In the genomic region with DNA sequence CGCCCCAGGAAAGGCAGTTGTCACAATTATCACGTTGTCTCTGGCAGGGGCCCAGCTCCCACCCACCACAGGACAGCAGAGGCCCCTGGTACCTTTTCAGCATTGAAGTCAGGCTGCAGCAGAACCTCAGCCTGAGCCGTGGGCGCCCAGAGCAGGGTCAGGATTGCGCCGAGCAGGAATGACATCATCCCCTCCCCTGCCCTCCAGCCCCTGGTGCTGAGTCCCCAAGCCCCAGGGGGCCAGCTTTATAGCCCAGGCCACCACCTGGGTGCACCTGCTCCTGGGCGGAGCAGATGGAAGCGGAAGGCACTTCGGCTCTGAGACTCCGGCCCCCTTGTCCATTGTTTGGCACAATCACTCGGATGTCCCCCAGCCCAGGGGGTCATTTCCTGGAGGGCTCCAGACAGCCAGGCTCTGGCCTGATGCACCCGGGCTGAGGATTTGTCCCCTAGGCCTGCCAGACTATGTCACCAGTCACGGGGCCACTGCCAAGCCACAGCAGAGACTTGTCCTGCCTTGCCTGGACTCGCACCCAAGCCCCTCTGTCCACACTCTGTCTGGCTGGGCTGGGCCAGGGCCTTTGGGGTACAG, we compare ENCODE assay signal across 18 cellular contexts. TPM values are rescaled to one million over a fixed set of nuclear protein-coding genes. Genes with fewer than 3 reads are reported as not detected.
A peak's percentile ranks its signal among the peaks of the same experiment; 100 is the strongest.
DNase-seq lines count a peak whose midpoint lies in the region; ATAC-seq, FAIRE-seq and TF ChIP-seq lines count a peak whose summit lies in the region.
"Had no signal": no experiment of that assay in that cellular context is flagged by ENCODE, and none has a peak within 500 bp of the region (broad histone marks: within the 10 kb centered on the region; RNA-seq: fewer than 3 reads in every experiment).

A gene with protein sequence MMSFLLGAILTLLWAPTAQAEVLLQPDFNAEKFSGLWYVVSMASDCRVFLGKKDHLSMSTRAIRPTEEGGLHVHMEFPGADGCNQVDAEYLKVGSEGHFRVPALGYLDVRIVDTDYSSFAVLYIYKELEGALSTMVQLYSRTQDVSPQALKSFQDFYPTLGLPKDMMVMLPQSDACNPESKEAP (minus strand): TSS at position 218 of the 591 bp plus-strand sequence. CDS start 30 bp downstream, at position 188.

- H2AFZ ChIP-seq in OCI-LY3 (ENCODE audit: low read depth, low read length) (no peak within 1 kb of the TSS), PC-3 (ENCODE audit: low read length) (no peak within 1 kb of the TSS), mammary epithelial cell (ENCODE audit: low read depth, low read length) (no peak within 1 kb of the TSS)

- DNase-seq in COR-L47 (lab: John Stamatoyannopoulos, UW): peak; percentile 83
- DNase-seq in kidney: peak; percentile 61
- DNase-seq in T1000 (lab: John Stamatoyannopoulos, UW): no peak
- no peak for DNase-seq in PC-3
- DNase-seq in mammary epithelial cell: no peak
- no peak for DNase-seq in RWPE1 (ENCODE audit: low spot score)
- DNase-seq: activated CD4-positive, alpha-beta T cell treated with anti-CD3 and anti-CD28 coated beads, Interleukin-2, amount 50 U/mL, for 4 hours; activated gamma-delta T cell; NCI-H2171 had no signal

- no peak within 1 kb of the TSS for H3K27ac ChIP-seq in HUES48 (ENCODE audit: low read depth, low read length)
- no peak within 1 kb of the TSS for H3K27ac ChIP-seq in OCI-LY3 (ENCODE audit: low read length)
- no peak within 1 kb of the TSS for H3K27ac ChIP-seq in kidney (ENCODE audit: low read depth in 2 of 2, low read length in 2 of 2)
- H3K27ac ChIP-seq in PC-3 (ENCODE audit: low read length): no peak within 1 kb of the TSS
- H3K27ac ChIP-seq in mammary epithelial cell (ENCODE audit: insufficient read depth, low read depth, low read length): no peak within 1 kb of the TSS
- H3K27ac ChIP-seq in RWPE1: no peak within 1 kb of the TSS
- H3K27ac ChIP-seq: C4-2B had no signal

- WGBS in mammary epithelial cell (ENCODE audit: low coverage, missing lambda C conversion rate): 58% methylated on average over 2 of the region's 14 CpGs

- no peak for FAIRE-seq in kidney (lab: Jason Lieb, UNC)
- FAIRE-seq: bronchial epithelial cell, endothelial cell of umbilical vein had no signal

- H3K9me3 ChIP-seq in HUES48 (ENCODE audit: control insufficient read depth, insufficient read depth, low read length) (no peaks in the 10 kb centered on the region), OCI-LY3 (ENCODE audit: insufficient read depth, low read length) (no peaks in the 10 kb centered on the region), kidney (ENCODE audit: control insufficient read depth in 1 of 2, low read length in 2 of 2) (no peaks in the 10 kb centered on the region), PC-3 (ENCODE audit: low read length) (no peaks in the 10 kb centered on the region), mammary epithelial cell (replicated peaks; ENCODE audit: insufficient read depth, low read length) (no peaks in the 10 kb centered on the region)

- CTCF ChIA-PET in PC-3 (lab: Charles Lee) (no interaction called here), mammary epithelial cell (lab: Charles Lee; ENCODE audit: low non-redundant PET) (no interaction called here), RWPE1 (lab: Yijun Ruan, JAX) (no interaction called here)

- H3K4me2 ChIP-seq in OCI-LY3 (ENCODE audit: low read length): peak within 1 kb of the TSS; percentile 72
- no peak within 1 kb of the TSS for H3K4me2 ChIP-seq in PC-3 (ENCODE audit: low read length)
- no peak within 1 kb of the TSS for H3K4me2 ChIP-seq in mammary epithelial cell (ENCODE audit: insufficient read depth, low read depth, low read length)

- ATAC-seq in PC-3: no peak

- BruUV-seq in PC-3 (replicated peaks; lab: Mats Ljungman, UMichigan) (no TSS peak), mammary epithelial cell (replicated peaks; lab: Mats Ljungman, UMichigan) (no TSS peak)

- in situ Hi-C loops in mammary epithelial cell (cut with MboI; ENCODE audit: low sequenced_read_pairs in 2 of 2): no loop called here

- no peaks in the 10 kb centered on the region for H3K79me2 ChIP-seq in OCI-LY3 (ENCODE audit: low read length)
- H3K79me2 ChIP-seq in PC-3 (ENCODE audit: low read length): no peaks in the 10 kb centered on the region
- H3K79me2 ChIP-seq in mammary epithelial cell (ENCODE audit: insufficient read depth, low read length): no peaks in the 10 kb centered on the region

- no peaks in the 10 kb centered on the region for H4K20me1 ChIP-seq in OCI-LY3 (ENCODE audit: insufficient read depth, low read length)
- H4K20me1 ChIP-seq in PC-3 (ENCODE audit: low read length): no peaks in the 10 kb centered on the region
- no peaks in the 10 kb centered on the region for H4K20me1 ChIP-seq in mammary epithelial cell (ENCODE audit: insufficient read depth, low read length)

- no peaks in the 10 kb centered on the region for H3K9me2 ChIP-seq in PC-3 (replicated peaks; ENCODE audit: low read length)

- H3K36me3 ChIP-seq in HUES48 (ENCODE audit: control insufficient read depth, insufficient read depth, low read length): no peaks in the 10 kb centered on the region
- H3K36me3 ChIP-seq in OCI-LY3 (replicated peaks; ENCODE audit: low read depth, low read length): no peaks in the 10 kb centered on the region
- H3K36me3 ChIP-seq in kidney (ENCODE audit: control insufficient read depth in 1 of 2, insufficient read depth in 2 of 2, low read length in 2 of 2): no peaks in the 10 kb centered on the region
- H3K36me3 ChIP-seq in PC-3 (ENCODE audit: low read depth, low read length): no peaks in the 10 kb centered on the region
- no peaks in the 10 kb centered on the region for H3K36me3 ChIP-seq in mammary epithelial cell (ENCODE audit: insufficient read depth, low read length)

- TF ChIP-seq CTCF in OCI-LY3 (IDR thresholded peaks at IDR 0.05; ENCODE audit: low read depth, low read length) (no peak), kidney (IDR thresholded peaks at IDR 0.05; ENCODE audit: borderline replicate concordance, extremely low read depth, insufficient read depth) (no peak), PC-3 (conservative IDR thresholded peaks at IDR 0.05; ENCODE audit: low read depth, low read length) (no peak), mammary epithelial cell (conservative IDR thresholded peaks at IDR 0.05 in 1 of 2, IDR thresholded peaks at IDR 0.05 in 1 of 2; ENCODE audit: extremely low read depth in 1 of 2, insufficient read depth in 1 of 2, low read depth in 1 of 2, low read length in 2 of 2) (no peak), RWPE1 (conservative IDR thresholded peaks at IDR 0.05; ENCODE audit: low read depth) (no peak)

- POLR2A ChIA-PET in PC-3 (lab: Charles Lee; ENCODE audit: unreplicated experiment): no interaction called here
- POLR2A ChIA-PET in RWPE1 (lab: Yijun Ruan, JAX; ENCODE audit: low non-redundant PET): no interaction called here

- H3F3A ChIP-seq in PC-3 (ENCODE audit: low read length, unreplicated experiment): no peaks in the 10 kb centered on the region

- intact Hi-C loops in kidney (cut with DNase I) (no loop called here), PC-3 (cut with micrococcal nuclease) (no loop called here), mammary epithelial cell (cut with micrococcal nuclease) (no loop called here)

- H3K4me3 ChIP-seq in HUES48 (ENCODE audit: low read depth, low read length) (peak within 1 kb of the TSS; percentile 37; the same call in 1 of the 2 replicates), OCI-LY3 (ENCODE audit: low read length) (peak within 1 kb of the TSS; percentile 68; the same call in 1 of the 2 replicates), kidney (ENCODE audit: low read length in 2 of 2) (no peak within 1 kb of the TSS), PC-3 (ENCODE audit: low read length) (no peak within 1 kb of the TSS), mammary epithelial cell (replicated peaks in 1 of 3; ENCODE audit: insufficient read depth in 1 of 3, low read depth in 2 of 3, low read length in 3 of 3) (no peak within 1 kb of the TSS)

- no peaks in the 10 kb centered on the region; the same call in 1 of the 2 replicates for H3K4me1 ChIP-seq in HUES48 (ENCODE audit: control insufficient read depth, insufficient read depth, low read length)
- H3K4me1 ChIP-seq in OCI-LY3 (ENCODE audit: low read length): peaks cover 25% of the 10 kb centered on the region
- no peaks in the 10 kb centered on the region for H3K4me1 ChIP-seq in kidney (ENCODE audit: control insufficient read depth in 1 of 2, insufficient read depth in 1 of 2, low read depth in 1 of 2, low read length in 2 of 2)
- peaks cover 3% of the 10 kb centered on the region; the same call in 1 of the 2 replicates for H3K4me1 ChIP-seq in PC-3 (ENCODE audit: insufficient read depth, low read length)
- peaks cover 10% of the 10 kb centered on the region for H3K4me1 ChIP-seq in mammary epithelial cell (ENCODE audit: insufficient read depth, low read length)

- H3K27me3 ChIP-seq in HUES48 (ENCODE audit: control insufficient read depth, insufficient read depth, low read length) (no peaks in the 10 kb centered on the region), OCI-LY3 (ENCODE audit: low read depth, low read length) (peaks cover 16% of the 10 kb centered on the region), PC-3 (ENCODE audit: low read length) (no peaks in the 10 kb centered on the region; the same call in 1 of the 2 replicates), mammary epithelial cell (ENCODE audit: insufficient read depth, low read length) (peaks cover 1% of the 10 kb centered on the region)

- H3K9ac ChIP-seq in HUES48 (ENCODE audit: low read depth, low read length): no peak within 1 kb of the TSS
- H3K9ac ChIP-seq in OCI-LY3 (ENCODE audit: low read length): no peak within 1 kb of the TSS
- H3K9ac ChIP-seq in kidney (ENCODE audit: low read length in 2 of 2): no peak within 1 kb of the TSS
- no peak within 1 kb of the TSS for H3K9ac ChIP-seq in PC-3 (ENCODE audit: low read length)
- H3K9ac ChIP-seq in mammary epithelial cell (ENCODE audit: insufficient read depth, low read length): no peak within 1 kb of the TSS

- dilution Hi-C loops in mammary epithelial cell (cut with HindIII; ENCODE audit: low sequenced_read_pairs): no loop called here

RNA-seq across cellular contexts. Expression of the gene that starts here (rescaled TPM):
- not detected for total RNA-seq in kidney
- polyA plus RNA-seq in kidney (ENCODE audit: insufficient read depth, low read depth, low replicate concordance): not detected
- not detected in 2 replicates for total RNA-seq in PC-3 (2014; rRNA removed)
- not detected for total RNA-seq in mammary epithelial cell
- polyA plus RNA-seq in mammary epithelial cell: not detected
- polyA minus RNA-seq in mammary epithelial cell: not detected
- total RNA-seq: bronchial epithelial cell; endothelial cell of umbilical vein; G401; osteocyte; T-helper 2 cell treated with Interferon-gamma antibody and Interleukin-4, amounts not matched to agents 100 ng/mL and 5 ng/mL, for 36 hours; temporal lobe had no signal
- polyA plus RNA-seq: endothelial cell of umbilical vein had no signal

Comparison
In these comparisons a context has a peak if more than half of its experiments do, and no peak if none do; other contexts are left out.
1. Peak in DNase-seq in kidney; RNA of the gene not detected or under 1 TPM.
2. H3K4me3 ChIP-seq: peak in HUES48 (single experiment) and OCI-LY3 (single experiment); none in kidney (0 of 2), PC-3 (single experiment) and mammary epithelial cell (0 of 3).